28 cellular contexts compared by ENCODE assay signal in the genomic region with DNA sequence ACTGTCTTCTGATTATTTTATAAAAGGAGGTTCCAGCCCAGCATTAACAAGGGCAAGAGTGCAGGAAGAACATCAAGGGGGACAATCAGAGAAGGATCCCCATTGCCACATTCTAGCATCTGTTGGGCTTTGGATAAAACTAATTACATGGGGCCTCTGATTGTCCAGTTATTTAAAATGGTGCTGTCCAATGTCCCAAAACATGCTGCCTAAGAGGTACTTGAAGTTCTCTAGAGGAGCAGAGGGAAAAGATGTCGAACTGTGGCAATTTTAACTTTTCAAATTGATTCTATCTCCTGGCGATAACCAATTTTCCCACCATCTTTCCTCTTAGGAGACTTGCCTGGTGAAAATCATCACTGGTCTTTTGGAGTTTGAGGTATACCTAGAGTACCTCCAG. TPM values are rescaled to one million over a fixed set of nuclear protein-coding genes. Genes with fewer than 3 reads are reported as not detected.
A peak's percentile ranks its signal among the peaks of the same experiment; 100 is the strongest.
DNase-seq lines count a peak whose midpoint lies in the region; ATAC-seq, FAIRE-seq and TF ChIP-seq lines count a peak whose summit lies in the region.
"Had no signal": no experiment of that assay in that cellular context is flagged by ENCODE, and none has a peak within 500 bp of the region (broad histone marks: within the 10 kb centered on the region; RNA-seq: fewer than 3 reads in every experiment).

No MANE protein-coding gene starts in this region.

- peaks cover 17% of the 10 kb centered on the region in 2 donors for H3K4me1 Mint-ChIP-seq in immature natural killer cell

- peaks cover 10% of the 10 kb centered on the region for H3K36me3 ChIP-seq in RWPE2 (ENCODE audit: low read depth)

- H3K27me3 ChIP-seq in RWPE2 (ENCODE audit: insufficient read depth, poor library complexity, severe bottlenecking): no peaks in the 10 kb centered on the region
- H3K27me3 ChIP-seq: testis had no signal

- no peak overlapping the region for H3K4me3 ChIP-seq in A549
- H3K4me3 ChIP-seq in RWPE2 (ENCODE audit: severe bottlenecking): no peak overlapping the region
- H3K4me3 ChIP-seq: smooth muscle cell, testis had no signal

- no peak for TF ChIP-seq RAD21 in A549 (conservative IDR thresholded peaks at IDR 0.05 in 1 of 2, IDR thresholded peaks at IDR 0.05 in 1 of 2)

- no peak overlapping the region for H3K4me2 ChIP-seq in A549
- H3K4me2 ChIP-seq: smooth muscle cell had no signal

- no peak overlapping the region for H3K4me3 Mint-ChIP-seq in immature natural killer cell
- H3K4me3 Mint-ChIP-seq: activated naive CD8-positive, alpha-beta T cell treated with anti-CD3 and anti-CD28 coated beads, Interleukin-2, amount 10 ng/mL, durations not matched to agents 7 days and 5 days; effector memory CD8-positive, alpha-beta T cell; H9; nephron; WTC11 had no signal

- WGBS in A549 (ENCODE audit: missing lambda C conversion rate): 88% methylated on average over 2 of the region's 2 CpGs

- H3K36me3 Mint-ChIP-seq in immature natural killer cell: no peaks in the 10 kb centered on the region
- H3K36me3 Mint-ChIP-seq: activated naive CD8-positive, alpha-beta T cell treated with anti-CD3 and anti-CD28 coated beads, Interleukin-2, amount 10 ng/mL, durations not matched to agents 7 days and 5 days; WTC11 had no signal

- CTCF ChIA-PET in A549 (lab: Yijun Ruan, JAX): interaction anchor here (1.1 to 19.8 kb wide), 20 partner anchors 9 to 327 kb away, joined by 3 to 477 read pairs (median 6); partner anchors contain the start of gene TOMM7

- POLR2A ChIA-PET in A549 (lab: Yijun Ruan, JAX): no interaction called here

- ATAC-seq in A549 (no peak), RWPE2 (ENCODE audit: low read depth) (no peak)
- ATAC-seq: effector memory CD8-positive, alpha-beta T cell; WTC11 had no signal

- H3K27ac ChIP-seq in A549 (peak overlapping the region in 1 of 2 experiments; percentile 33; a peak in 2 of 6 replicates), RWPE2 (ENCODE audit: poor library complexity, severe bottlenecking) (peak overlapping the region; percentile 90)
- H3K27ac ChIP-seq: testis had no signal

- no peaks in the 10 kb centered on the region for H3K9me3 Mint-ChIP-seq in immature natural killer cell
- H3K9me3 Mint-ChIP-seq: activated naive CD8-positive, alpha-beta T cell treated with anti-CD3 and anti-CD28 coated beads, Interleukin-2, amount 10 ng/mL, durations not matched to agents 7 days and 5 days; effector memory CD8-positive, alpha-beta T cell; H9; nephron; stimulated activated naive CD8-positive, alpha-beta T cell treated with anti-CD3 and anti-CD28 coated beads, Interleukin-15, Interleukin-2, amounts not matched to agents 100 ng/mL and 50 ng/mL, for 24 hours; WTC11 had no signal

- H3K4me1 ChIP-seq in A549 (peaks cover 28% of the 10 kb centered on the region), RWPE2 (ENCODE audit: insufficient read depth, poor library complexity, severe bottlenecking) (peaks cover 39% of the 10 kb centered on the region)

- no peak for TF ChIP-seq POLR2A in A549 (IDR thresholded peaks at IDR 0.05; ENCODE audit: low read length)

- H3K9me3 ChIP-seq in A549 (no peaks in the 10 kb centered on the region), RWPE2 (ENCODE audit: severe bottlenecking) (no peaks in the 10 kb centered on the region)
- H3K9me3 ChIP-seq: testis had no signal

- H3K27me3 Mint-ChIP-seq in immature natural killer cell (ENCODE audit: low read depth in 3 of 3): peaks cover 4 to 9% (median 6%) of the 10 kb centered on the region in 3 donors

- FAIRE-seq in A549 (lab: Jason Lieb, UNC): no peak
- FAIRE-seq: kidney had no signal

- H3K27ac Mint-ChIP-seq in immature natural killer cell: no peak overlapping the region
- H3K27ac Mint-ChIP-seq: activated naive CD8-positive, alpha-beta T cell treated with anti-CD3 and anti-CD28 coated beads, Interleukin-2, amount 10 ng/mL, durations not matched to agents 7 days and 5 days; effector memory CD8-positive, alpha-beta T cell; H9; nephron; stimulated activated naive CD8-positive, alpha-beta T cell treated with anti-CD3 and anti-CD28 coated beads, Interleukin-15, Interleukin-2, amounts not matched to agents 100 ng/mL and 50 ng/mL, for 24 hours; WTC11 had no signal

- TF ChIP-seq CTCF in A549 (IDR thresholded peaks at IDR 0.05) (no peak), RWPE2 (IDR thresholded peaks at IDR 0.05; ENCODE audit: poor library complexity, severe bottlenecking) (no peak)

- DNase-seq in A549 (ENCODE audit: low read depth in 1 of 2, low spot score in 1 of 2) (no peak), ELR (ENCODE audit: low read depth) (peak; percentile 38), RWPE2 (ENCODE audit: low spot score) (no peak), kidney tubule cell (ENCODE audit: low spot score) (peak; percentile 30), SW480 (ENCODE audit: low spot score) (no peak), immature natural killer cell (no peak), dedifferentiated amniotic fluid mesenchymal stem cell (ENCODE audit: extremely low spot score) (no peak)
- no peak for DNase-seq in stimulated activated CD4-positive, alpha-beta T cell treated with anti-CD3 and anti-CD28 coated beads, Interleukin-4, amount 100 ng/mL, for 4 hours
- DNase-seq: activated CD4-positive, alpha-beta T cell treated with anti-CD3 and anti-CD28 coated beads, Interleukin-2, amount 50 U/mL, for 1 hour; activated gamma-delta T cell; activated naive CD8-positive, alpha-beta T cell treated with anti-CD3 and anti-CD28 coated beads, Interleukin-2, amount 10 ng/mL, durations not matched to agents 7 days and 5 days; activated T-cell treated with anti-CD3 and anti-CD28 coated beads, Interleukin-2, amount 50 U/mL, for 1 hour; C1 segment of cervical spinal cord; caudate nucleus; cortex of kidney; effector memory CD8-positive, alpha-beta T cell; H9; head of caudate nucleus; kidney; NCI-H1417 treated with DMSO at 0.1 percent for 48 hours; retina; stimulated activated CD4-positive, alpha-beta T cell treated with anti-CD3 and anti-CD28 coated beads, Interleukin-1b, Interleukin-23, amount 100 ng/mL, for 48 hours; stimulated activated CD8-positive, alpha-beta memory T cell treated with anti-CD3 and anti-CD28 coated beads, Interleukin-4, amount 100 ng/mL, for 48 hours; testis had no signal

- TF ChIP-seq EP300 in A549 (IDR thresholded peaks at IDR 0.05): no peak

TF ChIP-seq in A549, 52 proteins besides CTCF, POLR2A, EP300 and RAD21:
- peak; percentile 22; the same call in 1 of the 2 replicates for TF ChIP-seq REST (IDR thresholded peaks at IDR 0.05)
- no peak for TF ChIP-seq TP53 (CRISPR knock-in tag; IDR thresholded peaks at IDR 0.05)

RNA-seq across cellular contexts. Expression of gene IL6, which starts 2.2 kb away (rescaled TPM):
- polyA plus RNA-seq in A549 (2011; rRNA removed) (1.3 and 2.3 TPM in 2 replicates), A549 (2017; fragmentation: RNase III; extraction: RNeasy Plus Mini Kit Qiagen cat#74134 plus additional on column Dnase treatment) (2.8 to 4.4 TPM (median 2.9 TPM) in 3 replicates), immature natural killer cell (not detected)
- polyA plus RNA-seq in A549 (2012; cell fraction: cytosol; rRNA removed): 0.66 and 1.6 TPM in 2 replicates
- polyA plus RNA-seq in A549 (2012; cell fraction: nucleus; rRNA removed): 1.4 and 2.1 TPM in 2 replicates
- polyA minus RNA-seq in A549 (2011; rRNA and poly(A)+ RNA removed): 0.73 TPM in 1 of 2 replicates, not detected in the other

Comparison
In these comparisons a context has a peak if more than half of its experiments do, and no peak if none do; other contexts are left out.
1. DNase-seq: peak in ELR (single experiment) and kidney tubule cell (single experiment); none in A549 (0 of 2), RWPE2 (single experiment), SW480 (single experiment), stimulated activated CD4-positive, alpha-beta T cell treated with anti-CD3 and anti-CD28 coated beads, Interleukin-4, amount 100 ng/mL, for 4 hours (0 of 2), immature natural killer cell (0 of 3) and dedifferentiated amniotic fluid mesenchymal stem cell (single experiment).